In genomic region chr4:173699841-173700475, GRCh38 we compare ENCODE assay signal across 25 cellular contexts.
"Had no signal": no experiment of that assay in that cellular context is flagged by ENCODE, and none has a peak within 500 bp of the region (broad histone marks: within the 10 kb centered on the region; RNA-seq: fewer than 3 reads in every experiment).

No MANE protein-coding gene starts in this region.

- H3K36me3 ChIP-seq: brain microvascular endothelial cell, gastrocnemius medialis had no signal

- H3K9me3 ChIP-seq: gastrocnemius medialis had no signal

- H3K27me3 ChIP-seq: brain microvascular endothelial cell, gastrocnemius medialis had no signal

- H3K27ac ChIP-seq: brain microvascular endothelial cell, coronary artery, gastrocnemius medialis had no signal

- H3K4me3 ChIP-seq: coronary artery, gastrocnemius medialis had no signal

- ATAC-seq: activated CD8-positive, alpha-beta T cell treated with anti-CD3 and anti-CD28 coated beads for 36 hours; activated T-cell treated with anti-CD3 and anti-CD28 coated beads, Interleukin-2, amount 50 U/mL, for 4 hours; activated T-helper 17 cell treated with anti-CD3 and anti-CD28 coated beads, Interleukin-2, amount 50 U/mL, for 72 hours; esophagus mucosa; gastrocnemius medialis had no signal

- DNase-seq: activated CD4-positive, alpha-beta T cell treated with anti-CD3 and anti-CD28 coated beads for 48 hours; activated CD4-positive, alpha-beta T cell treated with anti-CD3 and anti-CD28 coated beads, Interleukin-2, amount 50 U/mL, for 1 hour; activated CD4-positive, alpha-beta T cell treated with anti-CD3 and anti-CD28 coated beads, Interleukin-2, amount 50 U/mL, for 48 hours; activated CD4-positive, CD25-positive, alpha-beta regulatory T cell; activated CD4-positive, CD25-positive, alpha-beta regulatory T cell treated with anti-CD3 and anti-CD28 coated beads, Interleukin-2, amount 50 U/mL, for 72 hours; activated CD8-positive, alpha-beta memory T cell treated with anti-CD3 and anti-CD28 coated beads for 24 hours; activated CD8-positive, alpha-beta T cell treated with anti-CD3 and anti-CD28 coated beads for 36 hours; activated effector memory CD4-positive, alpha-beta T cell treated with Interleukin-2 at 50 U/mL for 16 hours; activated gamma-delta T cell treated with Interleukin-2 at 50 U/mL for 16 hours; activated naive CD4-positive, alpha-beta T cell treated with anti-CD3 and anti-CD28 coated beads, Interleukin-2, amount 50 U/mL, for 16 hours; activated naive CD4-positive, alpha-beta T cell treated with Interleukin-2 at 50 U/mL for 16 hours; activated T-cell treated with anti-CD3 and anti-CD28 coated beads, Interleukin-2, amount 50 U/mL, for 4 hours; amniotic stem cell; anterior cingulate cortex; brain microvascular endothelial cell; dorsolateral prefrontal cortex; effector memory CD4-positive, alpha-beta T cell; endodermal cell; foreskin fibroblast; gastrocnemius medialis; glutamatergic neuron; T-helper 2 cell had no signal

- H3K4me1 ChIP-seq: gastrocnemius medialis had no signal
